ENCODE assay signal across 1 cellular context in the genomic region with DNA sequence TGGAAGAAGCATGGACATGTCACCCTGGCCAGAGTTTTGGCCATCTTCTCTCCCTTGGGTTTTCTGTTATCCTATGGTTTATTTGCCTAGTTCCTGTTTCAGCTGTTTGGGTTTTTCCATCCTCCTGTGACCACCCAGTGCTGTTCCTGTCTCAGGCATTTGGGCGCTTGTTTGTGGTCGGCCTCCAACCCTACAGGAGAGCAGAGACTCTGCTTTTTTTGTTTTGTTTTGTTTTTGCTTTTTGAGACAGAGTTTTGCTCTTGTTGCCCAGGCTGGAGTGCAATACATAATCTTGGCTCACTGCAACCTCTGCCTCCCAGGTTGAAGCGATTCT.
TF ChIP-seq lines count a peak whose summit lies in the region.

No MANE protein-coding gene starts in this region.

TF ChIP-seq in SK-N-SH, 30 proteins besides CTCF, POLR2A, EP300 and RAD21:
- TF ChIP-seq, protein P1, sequence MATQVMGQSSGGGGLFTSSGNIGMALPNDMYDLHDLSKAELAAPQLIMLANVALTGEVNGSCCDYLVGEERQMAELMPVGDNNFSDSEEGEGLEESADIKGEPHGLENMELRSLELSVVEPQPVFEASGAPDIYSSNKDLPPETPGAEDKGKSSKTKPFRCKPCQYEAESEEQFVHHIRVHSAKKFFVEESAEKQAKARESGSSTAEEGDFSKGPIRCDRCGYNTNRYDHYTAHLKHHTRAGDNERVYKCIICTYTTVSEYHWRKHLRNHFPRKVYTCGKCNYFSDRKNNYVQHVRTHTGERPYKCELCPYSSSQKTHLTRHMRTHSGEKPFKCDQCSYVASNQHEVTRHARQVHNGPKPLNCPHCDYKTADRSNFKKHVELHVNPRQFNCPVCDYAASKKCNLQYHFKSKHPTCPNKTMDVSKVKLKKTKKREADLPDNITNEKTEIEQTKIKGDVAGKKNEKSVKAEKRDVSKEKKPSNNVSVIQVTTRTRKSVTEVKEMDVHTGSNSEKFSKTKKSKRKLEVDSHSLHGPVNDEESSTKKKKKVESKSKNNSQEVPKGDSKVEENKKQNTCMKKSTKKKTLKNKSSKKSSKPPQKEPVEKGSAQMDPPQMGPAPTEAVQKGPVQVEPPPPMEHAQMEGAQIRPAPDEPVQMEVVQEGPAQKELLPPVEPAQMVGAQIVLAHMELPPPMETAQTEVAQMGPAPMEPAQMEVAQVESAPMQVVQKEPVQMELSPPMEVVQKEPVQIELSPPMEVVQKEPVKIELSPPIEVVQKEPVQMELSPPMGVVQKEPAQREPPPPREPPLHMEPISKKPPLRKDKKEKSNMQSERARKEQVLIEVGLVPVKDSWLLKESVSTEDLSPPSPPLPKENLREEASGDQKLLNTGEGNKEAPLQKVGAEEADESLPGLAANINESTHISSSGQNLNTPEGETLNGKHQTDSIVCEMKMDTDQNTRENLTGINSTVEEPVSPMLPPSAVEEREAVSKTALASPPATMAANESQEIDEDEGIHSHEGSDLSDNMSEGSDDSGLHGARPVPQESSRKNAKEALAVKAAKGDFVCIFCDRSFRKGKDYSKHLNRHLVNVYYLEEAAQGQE (IDR thresholded peaks at IDR 0.05; ENCODE audit: low read depth, low read length) = no peak
- TF ChIP-seq NRF1 (IDR thresholded peaks at IDR 0.05; ENCODE audit: low read depth, low read length) = no peak
- TF ChIP-seq FOSL2 (IDR thresholded peaks at IDR 0.05; ENCODE audit: borderline replicate concordance, low read depth) = no peak
- TF ChIP-seq, protein P2, sequence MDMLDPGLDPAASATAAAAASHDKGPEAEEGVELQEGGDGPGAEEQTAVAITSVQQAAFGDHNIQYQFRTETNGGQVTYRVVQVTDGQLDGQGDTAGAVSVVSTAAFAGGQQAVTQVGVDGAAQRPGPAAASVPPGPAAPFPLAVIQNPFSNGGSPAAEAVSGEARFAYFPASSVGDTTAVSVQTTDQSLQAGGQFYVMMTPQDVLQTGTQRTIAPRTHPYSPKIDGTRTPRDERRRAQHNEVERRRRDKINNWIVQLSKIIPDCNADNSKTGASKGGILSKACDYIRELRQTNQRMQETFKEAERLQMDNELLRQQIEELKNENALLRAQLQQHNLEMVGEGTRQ (IDR thresholded peaks at IDR 0.05; ENCODE audit: borderline replicate concordance, low read depth, low read length) = no peak
- TF ChIP-seq IRF3 (IDR thresholded peaks at IDR 0.05; ENCODE audit: low read depth, low read length) = no peak
- TF ChIP-seq FOXJ3 (CRISPR knock-in tag; IDR thresholded peaks at IDR 0.05) = no peak
- no peak for TF ChIP-seq GATA2 (CRISPR knock-in tag; IDR thresholded peaks at IDR 0.05)
- TF ChIP-seq RFX5 (IDR thresholded peaks at IDR 0.05; ENCODE audit: low read length) = no peak
- TF ChIP-seq CHD2 (IDR thresholded peaks at IDR 0.05; ENCODE audit: low read length, partially characterized antibody) = no peak
- TF ChIP-seq EZH2phosphoT487 (IDR thresholded peaks at IDR 0.05; ENCODE audit: borderline replicate concordance, low read depth) = no peak
